8 cellular contexts compared by ENCODE assay signal in genomic region chr18:62524443-62525200, GRCh38. TPM values are rescaled to one million over a fixed set of nuclear protein-coding genes. Genes with fewer than 3 reads are reported as not detected.
DNase-seq lines count a peak whose midpoint lies in the region; ATAC-seq, FAIRE-seq and TF ChIP-seq lines count a peak whose summit lies in the region.

No MANE protein-coding gene starts in this region.

- peak; percentile 59 for ATAC-seq in K562
- ATAC-seq in HG03520 (IDR thresholded peaks at IDR 0.05; ENCODE audit: unreplicated experiment): no peak
- ATAC-seq in HG02588 (IDR thresholded peaks at IDR 0.05; ENCODE audit: unreplicated experiment): no peak

- H3K27ac ChIP-seq in KMS-11 (peak overlapping the region; percentile 64), K562 (ENCODE audit: extremely low read depth, low read depth, low read length) (peak overlapping the region; percentile 73), iPS-20b (ENCODE audit: low read length) (no peak overlapping the region), skin epidermis (peak overlapping the region; percentile 77 to 97 (median 92))

- CTCF ChIA-PET in K562 (lab: Yijun Ruan, JAX; ENCODE audit: low intra/inter-chr PET ratio): no interaction called here

- no peak overlapping the region for H3K4me3 ChIP-seq in KMS-11 (IDR thresholded peaks at IDR 0.05; ENCODE audit: insufficient read depth, low read depth, low read length)
- H3K4me3 ChIP-seq in K562: peak overlapping the region; percentile 66
- H3K4me3 ChIP-seq in iPS-20b (ENCODE audit: low read length): peak overlapping the region; percentile 79
- peak overlapping the region; percentile 74 to 95 (median 89) for H3K4me3 ChIP-seq in skin epidermis

- TF ChIP-seq RAD21 in K562 (CRISPR knock-in tag; conservative IDR thresholded peaks at IDR 0.05 in 1 of 2, IDR thresholded peaks at IDR 0.05 in 1 of 2): no peak

- no peaks in the 10 kb centered on the region for H4K20me1 ChIP-seq in KMS-11 (ENCODE audit: insufficient read depth)
- no peaks in the 10 kb centered on the region for H4K20me1 ChIP-seq in K562 (replicated peaks; ENCODE audit: control insufficient read depth, insufficient read depth, low read length)

- in situ Hi-C loops in K562 (cut with MboI): no loop called here

- intact Hi-C loops in K562 (cut with micrococcal nuclease): loop anchor here (5.0 kb wide), 1 partner anchor 72 kb away; no protein-coding TSS in a partner anchor

- under 1% methylated on average over 37 of the region's 57 CpGs for WGBS in K562 (ENCODE audit: insufficient coverage, low coverage, missing lambda C conversion rate)

- H3K27me3 ChIP-seq in KMS-11 (ENCODE audit: insufficient read depth, low read depth) (peaks cover 7% of the 10 kb centered on the region; the same call in 1 of the 2 replicates), K562 (ENCODE audit: control insufficient read depth in 2 of 2, insufficient read depth in 2 of 2, low read length in 2 of 2) (no peaks in the 10 kb centered on the region), iPS-20b (ENCODE audit: insufficient read depth, low read length) (peaks cover 48% of the 10 kb centered on the region)

- H3K79me2 ChIP-seq in KMS-11 (ENCODE audit: insufficient read depth, low read depth) (peaks cover 39% of the 10 kb centered on the region), K562 (ENCODE audit: control insufficient read depth, insufficient read depth, low read length) (peaks cover 58% of the 10 kb centered on the region)

- BruUV-seq in K562 (replicated peaks; lab: Mats Ljungman, UMichigan): no TSS peak

- TF ChIP-seq CTCF in KMS-11 (conservative IDR thresholded peaks at IDR 0.05; ENCODE audit: low read depth, low read length) (no peak), K562 (IDR thresholded peaks at IDR 0.05 in 2 of 3, conservative IDR thresholded peaks at IDR 0.05 in 1 of 3; ENCODE audit: insufficient read depth in 2 of 3, low read depth in 1 of 3, low read length in 3 of 3) (no peak)

- H3K9me1 ChIP-seq in K562 (ENCODE audit: control insufficient read depth, insufficient read depth, low read length): no peaks in the 10 kb centered on the region

- TF ChIP-seq EP300 in K562 (IDR thresholded peaks at IDR 0.05; ENCODE audit: low read length): no peak

- DNase-seq in T-helper 2 cell (peak; percentile 36 to 70 (median 57)), K562 (ENCODE audit: extremely low read depth in 1 of 4, low spot score in 3 of 4) (peak; percentile 17 to 54 (median 33))

- TF ChIP-seq POLR2A in GM10847 (IDR thresholded peaks at IDR 0.05; ENCODE audit: extremely low read depth, insufficient read length): peak; percentile 47
- TF ChIP-seq POLR2A in K562 (conservative IDR thresholded peaks at IDR 0.05): no peak; the same call in 1 of the 2 replicates

- POLR2A ChIA-PET in K562 (lab: Yijun Ruan, JAX): interaction anchor here (0.6 kb wide), 1 partner anchor 106 kb away, joined by 4 read pairs; no protein-coding TSS in a partner anchor

- H3K4me2 ChIP-seq in KMS-11: peak overlapping the region; percentile 88
- H3K4me2 ChIP-seq in K562 (ENCODE audit: insufficient read depth, low read length): peak overlapping the region; percentile 92

- H3K9me3 ChIP-seq in K562 (replicated peaks; ENCODE audit: control insufficient read depth, insufficient read depth, low read depth, low read length): no peaks in the 10 kb centered on the region; the same call in 1 of the 2 replicates
- H3K9me3 ChIP-seq in iPS-20b (ENCODE audit: insufficient read depth, low read depth, low read length): no peaks in the 10 kb centered on the region

- H3K4me1 ChIP-seq in KMS-11 (ENCODE audit: low read depth, poor library complexity, severe bottlenecking) (peaks cover 28% of the 10 kb centered on the region), K562 (replicated peaks in 1 of 2; ENCODE audit: control insufficient read depth in 2 of 2, insufficient read depth in 2 of 2, low read length in 2 of 2) (peaks cover 17 to 29% of the 10 kb centered on the region in 2 experiments; a peak in 4 of 5 replicates), iPS-20b (ENCODE audit: insufficient read depth, low read length) (peaks cover 23% of the 10 kb centered on the region; the same call in 1 of the 2 replicates)

- H3K9ac ChIP-seq in KMS-11: peak overlapping the region; percentile 64
- H3K9ac ChIP-seq in K562 (ENCODE audit: insufficient read depth in 1 of 2, low read depth in 2 of 2, low read length in 2 of 2): peak overlapping the region; percentile 68 to 94
- H3K9ac ChIP-seq in iPS-20b (ENCODE audit: low read depth, low read length): peak overlapping the region; percentile 66; the same call in 1 of the 2 replicates

- H2AFZ ChIP-seq in KMS-11 (ENCODE audit: low read depth): peak overlapping the region; percentile 78
- H2AFZ ChIP-seq in K562 (ENCODE audit: low read depth, low read length): peak overlapping the region; percentile 65

- FAIRE-seq in K562 (lab: Jason Lieb, UNC): peak; percentile 40

- no peaks in the 10 kb centered on the region for H3K36me3 ChIP-seq in KMS-11 (ENCODE audit: insufficient read depth)
- H3K36me3 ChIP-seq in K562 (ENCODE audit: control insufficient read depth, insufficient read depth, low read length): no peaks in the 10 kb centered on the region
- no peaks in the 10 kb centered on the region for H3K36me3 ChIP-seq in iPS-20b (ENCODE audit: insufficient read depth, low read depth, low read length)

TF ChIP-seq in K562, 482 proteins besides CTCF, POLR2A, EP300 and RAD21 (continues in another document):
- TF ChIP-seq RBBP5 (IDR thresholded peaks at IDR 0.05; ENCODE audit: borderline replicate concordance, insufficient read depth, low read length, poor library complexity, severe bottlenecking): peak; percentile 57
- TF ChIP-seq ZNF431 (CRISPR knock-in tag; IDR thresholded peaks at IDR 0.05): no peak; the same call in 1 of the 2 replicates
- TF ChIP-seq MAZ (CRISPR knock-in tag; conservative IDR thresholded peaks at IDR 0.05 in 1 of 2, IDR thresholded peaks at IDR 0.05 in 1 of 2): 0 out of 4 replicates have a peak, but pooled peaks of 1 of the 2 experiments have one; percentile 14
- no peak for TF ChIP-seq NCOA4 (IDR thresholded peaks at IDR 0.05; ENCODE audit: partially characterized antibody)
- TF ChIP-seq GMEB1 (CRISPR knock-in tag; IDR thresholded peaks at IDR 0.05): no peak
- no peak; the same call in 1 of the 2 replicates for TF ChIP-seq ZFX (CRISPR knock-in tag; IDR thresholded peaks at IDR 0.05)
- no peak for TF ChIP-seq ZNF449 (CRISPR knock-in tag; IDR thresholded peaks at IDR 0.05)
- no peak for TF ChIP-seq SUPT5H (IDR thresholded peaks at IDR 0.05)
- peak; percentile 31; the same call in 1 of the 2 replicates for TF ChIP-seq CTBP1 (IDR thresholded peaks at IDR 0.05; ENCODE audit: borderline replicate concordance)
- no peak for TF ChIP-seq TAL1 (IDR thresholded peaks at IDR 0.05)
- TF ChIP-seq RAD51 (IDR thresholded peaks at IDR 0.05; ENCODE audit: borderline replicate concordance, low read depth): no peak
- TF ChIP-seq NCOA2 (IDR thresholded peaks at IDR 0.05; ENCODE audit: partially characterized antibody in 2 of 2): no peak

RNA-seq across cellular contexts. Expression of gene ZCCHC2, which starts 1.8 kb away (rescaled TPM):
- 12.9 and 18.0 TPM in 2 replicates for total RNA-seq in K562 (2011; cell fraction: chromatin; rRNA removed; ENCODE audit: low replicate concordance)
- 12.3 and 12.5 TPM in 2 replicates for total RNA-seq in K562 (2011; cell fraction: nucleolus; rRNA removed)
- 12.9 and 13.4 TPM in 2 replicates for total RNA-seq in K562 (2011; cell fraction: nucleoplasm; rRNA removed)
- total RNA-seq in K562 (2014; rRNA removed): 6.0 and 6.5 TPM in 2 replicates
- total RNA-seq in K562 (2014; rRNA removed; fragmentation: Illumina TruSeq; extraction: Trizol): 4.9 and 5.7 TPM in 2 replicates
- 6.3 and 6.9 TPM in 2 replicates for total RNA-seq in K562 (2015; rRNA removed; fragmentation: Illumina TruSeq; extraction: Trizol)
- total RNA-seq in K562 (2021): 8.5 and 9.2 TPM in 2 replicates
- 7.7 and 8.4 TPM in 2 replicates for polyA plus RNA-seq in K562 (2011; rRNA removed)
- polyA plus RNA-seq in K562 (2011; cell fraction: cytosol; rRNA removed): 6.8 and 9.9 TPM in 2 replicates
- 11.9 and 15.4 TPM in 2 replicates for polyA plus RNA-seq in K562 (2011; cell fraction: nucleus; rRNA removed)
- 3.8 and 5.1 TPM in 2 replicates for polyA plus RNA-seq in K562 (2012)
- 5.3 and 7.1 TPM in 2 replicates for polyA plus RNA-seq in K562 (2014; fragmentation: Illumina TruSeq; extraction: Trizol)
- 1 to 10 TPM; 1.0 to 1.9 TPM for polyA plus RNA-seq in K562 (2014; fragmentation: Nextera tagmentation; extraction: Ambion mirVana)
- 3.7 and 7.2 TPM in 2 replicates for polyA plus RNA-seq in K562 (2014; rRNA removed)
- polyA minus RNA-seq in K562 (2011; rRNA and poly(A)+ RNA removed): 16.3 and 18.6 TPM in 2 replicates
- 6.6 and 10.0 TPM in 2 replicates for polyA minus RNA-seq in K562 (2011; cell fraction: cytosol; rRNA and poly(A)+ RNA removed)
- 11.2 and 20.2 TPM in 2 replicates for polyA minus RNA-seq in K562 (2011; cell fraction: nucleus; rRNA and poly(A)+ RNA removed)
